8 cellular contexts compared by ENCODE assay signal in the genomic region with DNA sequence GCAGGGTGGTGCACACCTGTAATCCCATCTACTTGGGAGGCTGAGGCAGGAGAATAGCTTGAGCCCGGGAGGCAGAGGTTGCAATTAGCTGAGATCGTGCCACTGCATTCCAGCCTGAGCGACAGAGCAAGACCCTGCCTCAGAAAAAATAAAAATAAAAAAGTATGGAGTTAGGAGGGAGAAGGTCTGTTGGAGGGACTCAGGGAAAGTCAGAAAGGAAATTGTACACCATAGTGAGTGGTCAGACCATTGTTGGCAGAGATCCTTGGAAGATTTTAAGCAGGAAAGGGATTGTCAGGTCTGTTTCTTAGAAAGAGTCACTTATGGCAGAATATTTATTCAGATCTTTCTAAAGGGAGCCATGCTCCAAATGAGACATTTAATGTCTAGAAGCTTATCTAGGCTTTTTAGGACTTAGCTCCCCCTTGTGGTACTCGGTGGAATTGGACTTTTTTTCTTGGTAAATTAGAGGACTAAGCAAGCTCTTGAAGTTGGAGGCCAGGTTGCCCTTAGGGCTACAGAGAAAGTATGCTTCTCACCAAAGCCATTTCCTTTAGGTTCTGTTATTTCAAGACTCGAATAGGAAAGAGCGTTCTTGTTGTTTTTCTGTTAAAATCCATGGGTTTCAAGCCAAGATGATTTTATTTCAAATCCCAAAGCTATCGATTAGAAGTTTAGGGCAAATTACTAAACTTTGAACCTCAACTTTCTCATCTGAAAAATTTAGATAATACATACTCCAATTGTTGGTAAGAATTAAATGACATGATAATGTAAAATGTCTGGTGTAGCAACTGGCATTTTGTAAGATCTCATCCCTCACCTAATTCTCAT. TPM values are rescaled to one million over a fixed set of nuclear protein-coding genes. Genes with fewer than 3 reads are reported as not detected.
DNase-seq lines count a peak whose midpoint lies in the region; ATAC-seq and TF ChIP-seq lines count a peak whose summit lies in the region.

No MANE protein-coding gene starts in this region.

- TF ChIP-seq CTCF in SU-DHL-6 (IDR thresholded peaks at IDR 0.05; ENCODE audit: insufficient read depth, low read length, poor library complexity, severe bottlenecking): peak; percentile 65
- TF ChIP-seq CTCF in astrocyte of the cerebellum (IDR thresholded peaks at IDR 0.05; ENCODE audit: low read depth, low read length, missing control alignments): peak; percentile 81
- TF ChIP-seq CTCF in hepatocyte (IDR thresholded peaks at IDR 0.05; ENCODE audit: poor library complexity): peak; percentile 87

- no peaks in the 10 kb centered on the region for H3K36me3 ChIP-seq in SU-DHL-6 (ENCODE audit: low read length)
- no peaks in the 10 kb centered on the region for H3K36me3 ChIP-seq in hepatocyte (replicated peaks; ENCODE audit: insufficient read depth, low read depth)

- H3K4me1 ChIP-seq in hepatocyte (ENCODE audit: insufficient read depth): no peaks in the 10 kb centered on the region

- H3K27me3 ChIP-seq in SU-DHL-6 (ENCODE audit: low read length) (no peaks in the 10 kb centered on the region), hepatocyte (no peaks in the 10 kb centered on the region)

- WGBS in hepatocyte (ENCODE audit: low lambda C conversion rate, missing lambda C conversion rate): 54% methylated on average over 7 of the region's 7 CpGs

- H3K9me3 ChIP-seq in SU-DHL-6 (ENCODE audit: insufficient read depth, low read length): no peaks in the 10 kb centered on the region
- no peaks in the 10 kb centered on the region for H3K9me3 ChIP-seq in hepatocyte (ENCODE audit: low read depth)

- in situ Hi-C loops in astrocyte of the cerebellum (cut with HindIII; ENCODE audit: low sequenced_read_pairs): no loop called here

- H3K9me2 ChIP-seq in SU-DHL-6 (replicated peaks; ENCODE audit: insufficient read depth, low read length) (no peaks in the 10 kb centered on the region), hepatocyte (replicated peaks; ENCODE audit: insufficient read depth) (no peaks in the 10 kb centered on the region)

- peak; percentile 34 for DNase-seq in stimulated activated CD4-positive, alpha-beta T cell treated with anti-CD3 and anti-CD28 coated beads, Interleukin-12 subunit alpha, Interleukin-12 subunit beta, amount 100 ng/mL, for 4 hours
- no peak for DNase-seq in stimulated activated CD4-positive, alpha-beta T cell treated with anti-CD3 and anti-CD28 coated beads, Interleukin-4, amount 100 ng/mL, for 1 hour
- peak; percentile 81 for DNase-seq in NCI-H146 (lab: John Stamatoyannopoulos, UW)
- peak; percentile 95 for DNase-seq in astrocyte of the cerebellum (ENCODE audit: low read depth)
- peak; percentile 90 for DNase-seq in hepatocyte (ENCODE audit: low spot score)
- peak; percentile 89 for DNase-seq in smooth muscle cell of the brain vasculature (ENCODE audit: low read depth, low spot score)

- no peak overlapping the region for H3K4me2 ChIP-seq in SU-DHL-6 (ENCODE audit: low read depth, low read length, poor library complexity, severe bottlenecking)
- no peak overlapping the region for H3K4me2 ChIP-seq in hepatocyte

- H3K27ac ChIP-seq in SU-DHL-6 (ENCODE audit: low read depth, low read length) (no peak overlapping the region), hepatocyte (no peak overlapping the region)

- ATAC-seq in HG02798 (IDR thresholded peaks at IDR 0.05; ENCODE audit: poor library complexity, unreplicated experiment): peak; percentile 82

- no peaks in the 10 kb centered on the region for H3K79me2 ChIP-seq in SU-DHL-6 (ENCODE audit: insufficient read depth, low read length)
- H3K79me2 ChIP-seq in hepatocyte: peaks cover 3% of the 10 kb centered on the region

- H3K9ac ChIP-seq in SU-DHL-6 (ENCODE audit: low read length): no peak overlapping the region

- H4K20me1 ChIP-seq in SU-DHL-6 (ENCODE audit: low read depth, low read length) (no peaks in the 10 kb centered on the region), hepatocyte (ENCODE audit: insufficient read depth, poor library complexity, severe bottlenecking) (no peaks in the 10 kb centered on the region)

- no peak overlapping the region for H3K4me3 ChIP-seq in SU-DHL-6 (ENCODE audit: insufficient read depth, low read length, poor library complexity, severe bottlenecking)
- no peak overlapping the region for H3K4me3 ChIP-seq in astrocyte of the cerebellum (ENCODE audit: low read depth, low read length)
- no peak overlapping the region for H3K4me3 ChIP-seq in hepatocyte

- H2AFZ ChIP-seq in SU-DHL-6 (ENCODE audit: low read depth, low read length, severe bottlenecking) (no peak overlapping the region), hepatocyte (no peak overlapping the region)

- no peaks in the 10 kb centered on the region for H3F3A ChIP-seq in SU-DHL-6 (ENCODE audit: insufficient read depth)

RNA-seq across cellular contexts. Expression of a gene that starts 16.5 kb away (rescaled TPM):
- 34.8 and 36.1 TPM in 2 replicates for total RNA-seq in hepatocyte
- 31.9 and 36.2 TPM in 2 replicates for polyA plus RNA-seq in hepatocyte

RNA-seq across cellular contexts. Expression of a gene that starts 44.7 kb away (rescaled TPM):
- 6.5 and 6.9 TPM in 2 replicates for total RNA-seq in hepatocyte
- polyA plus RNA-seq in hepatocyte: 3.0 and 5.2 TPM in 2 replicates
